ENCODE assay signal across 25 cellular contexts in the genomic region with DNA sequence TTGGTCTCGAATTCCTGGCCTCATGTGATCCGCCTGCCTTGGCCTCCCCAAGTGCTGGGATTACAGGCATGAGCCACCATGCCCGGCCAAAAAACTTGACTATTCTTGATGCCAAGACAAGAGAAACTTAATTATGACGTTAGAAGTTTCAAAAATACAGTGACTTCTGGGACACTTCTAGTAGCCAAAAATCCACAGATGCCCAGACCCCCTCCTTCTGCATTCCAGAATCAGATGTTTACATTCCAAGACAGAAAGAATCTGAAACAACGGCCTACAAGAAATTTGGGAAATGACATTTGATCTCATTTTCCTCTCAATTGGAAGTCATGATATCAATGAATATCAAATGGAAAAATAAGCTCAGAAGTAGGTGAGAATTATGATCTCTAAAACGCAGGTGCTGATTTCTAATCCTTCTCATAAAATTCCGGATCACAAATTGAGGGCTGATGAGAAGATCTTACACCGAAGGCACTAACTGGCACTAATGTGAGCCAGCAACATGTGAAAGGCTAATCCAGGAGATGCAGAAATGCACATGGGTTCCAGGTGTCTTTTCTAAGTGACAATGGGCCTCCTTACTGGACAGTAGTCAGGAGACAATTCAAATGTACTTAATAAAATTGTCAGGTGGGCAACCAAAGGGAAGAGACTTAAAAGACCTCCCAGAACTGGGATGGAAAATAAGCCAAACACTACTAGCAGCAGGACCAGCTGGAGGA. TPM values are rescaled to one million over a fixed set of nuclear protein-coding genes. Genes with fewer than 3 reads are reported as not detected.
DNase-seq lines count a peak whose midpoint lies in the region; ATAC-seq and TF ChIP-seq lines count a peak whose summit lies in the region.
"Had no signal": no experiment of that assay in that cellular context is flagged by ENCODE, and none has a peak within 500 bp of the region (broad histone marks: within the 10 kb centered on the region; RNA-seq: fewer than 3 reads in every experiment).

No MANE protein-coding gene starts in this region.

- TF ChIP-seq POLR2A in testis (IDR thresholded peaks at IDR 0.05) = no peak

- no peak overlapping the region for H3K27ac ChIP-seq in GM23248
- peak overlapping the region; percentile 17 for H3K27ac ChIP-seq in mesodermal cell (ENCODE audit: low read depth, low read length, severe bottlenecking)
- no peak overlapping the region for H3K27ac ChIP-seq in testis
- H3K27ac ChIP-seq: A549, KMS-11, uterus had no signal

- H3K36me3 ChIP-seq in GM23248 (ENCODE audit: low read depth) (no peaks in the 10 kb centered on the region), mesodermal cell (ENCODE audit: control insufficient read depth, insufficient read depth, low read length) (no peaks in the 10 kb centered on the region), testis (ENCODE audit: low read depth, missing control alignments) (no peaks in the 10 kb centered on the region)
- H3K36me3 ChIP-seq: uterus had no signal

- H3K4me3 Mint-ChIP-seq in central memory CD8-positive, alpha-beta T cell = no peak overlapping the region
- H3K4me3 Mint-ChIP-seq: CD14-positive monocyte had no signal

- no peaks in the 10 kb centered on the region for H3K79me2 ChIP-seq in GM23248 (ENCODE audit: insufficient read depth)

- H3K27me3 ChIP-seq in GM23248 (replicated peaks; ENCODE audit: insufficient read depth) (no peaks in the 10 kb centered on the region), testis (no peaks in the 10 kb centered on the region)
- H3K27me3 ChIP-seq: uterus had no signal

- H3K9me2 ChIP-seq in GM23248 (ENCODE audit: insufficient read depth) = no peaks in the 10 kb centered on the region

- intact Hi-C loops in testis (cut with DNase I; ENCODE audit: low total_unique reads) = no loop called here

- H3K27me3 Mint-ChIP-seq in central memory CD8-positive, alpha-beta T cell = no peaks in the 10 kb centered on the region

- H3K36me3 Mint-ChIP-seq in central memory CD8-positive, alpha-beta T cell (ENCODE audit: insufficient read depth) = peaks cover 52% of the 10 kb centered on the region

- in situ Hi-C loops in GM23248 (cut with MboI) = no loop called here

- H3K9me3 Mint-ChIP-seq in central memory CD8-positive, alpha-beta T cell = no peaks in the 10 kb centered on the region
- H3K9me3 Mint-ChIP-seq: CD14-positive monocyte had no signal

- H3K9ac ChIP-seq in GM23248 = no peak overlapping the region
- H3K9ac ChIP-seq: KMS-11 had no signal

- no peak overlapping the region for H3K4me3 ChIP-seq in GM23248
- no peak overlapping the region for H3K4me3 ChIP-seq in mesodermal cell (ENCODE audit: extremely low read depth, insufficient read depth, low read length, poor library complexity, severe bottlenecking)
- H3K4me3 ChIP-seq in testis = no peak overlapping the region
- H3K4me3 ChIP-seq: A549, uterus had no signal

- no peaks in the 10 kb centered on the region for H4K20me1 ChIP-seq in GM23248 (ENCODE audit: insufficient read depth)

- peak overlapping the region; percentile 80 for H3K27ac Mint-ChIP-seq in central memory CD8-positive, alpha-beta T cell (ENCODE audit: low read depth)
- H3K27ac Mint-ChIP-seq: CD14-positive monocyte, progenitor cell of endocrine pancreas had no signal

- peaks cover 18% of the 10 kb centered on the region for H3K4me1 ChIP-seq in GM23248 (ENCODE audit: insufficient read depth)
- peaks cover 16% of the 10 kb centered on the region for H3K4me1 ChIP-seq in mesodermal cell (ENCODE audit: control insufficient read depth, insufficient read depth, low read length, poor library complexity, severe bottlenecking)
- peaks cover 3% of the 10 kb centered on the region for H3K4me1 ChIP-seq in testis
- H3K4me1 ChIP-seq: uterus had no signal

- H3K4me2 ChIP-seq in GM23248 (ENCODE audit: unreplicated experiment) = peak overlapping the region; percentile 24
- H3K4me2 ChIP-seq: A549, KMS-11 had no signal

- peak overlapping the region; percentile 26; the same call in 1 of the 2 replicates for H2AFZ ChIP-seq in GM23248

- TF ChIP-seq CTCF in testis (IDR thresholded peaks at IDR 0.05) = no peak

- H3K9me3 ChIP-seq in GM23248 (ENCODE audit: low read depth) = no peaks in the 10 kb centered on the region
- no peaks in the 10 kb centered on the region for H3K9me3 ChIP-seq in mesodermal cell (ENCODE audit: control insufficient read depth, low read length)
- H3K9me3 ChIP-seq in testis = no peaks in the 10 kb centered on the region
- H3K9me3 ChIP-seq: A549, uterus had no signal

- H3K4me1 Mint-ChIP-seq in central memory CD8-positive, alpha-beta T cell = peaks cover 49% of the 10 kb centered on the region

- no peak for ATAC-seq in central memory CD8-positive, alpha-beta T cell (replicated peaks; ENCODE audit: extremely low read depth, poor library complexity, severe bottlenecking)
- ATAC-seq in GM18907 (IDR thresholded peaks at IDR 0.05; ENCODE audit: unreplicated experiment) = no peak
- ATAC-seq: A549 had no signal

- 58 to 62% methylated on average over 8 of the region's 8 CpGs for WGBS in GM23248 (ENCODE audit: low coverage in 1 of 2, low lambda C conversion rate in 2 of 2, missing lambda C conversion rate in 2 of 2), 2 experiments
- 91 to 94% methylated on average over 7 of the region's 8 CpGs for WGBS in mesodermal cell (ENCODE audit: insufficient coverage in 2 of 2), 2 experiments
- WGBS in testis, 2 donors = 88 to 89% methylated on average over 8 of the region's 8 CpGs

- peak; percentile 72 for DNase-seq in AG08395 (ENCODE audit: low spot score)
- peak; percentile 10 for DNase-seq in GM23248
- DNase-seq in central memory CD8-positive, alpha-beta T cell (ENCODE audit: low spot score in 2 of 2) = no peak
- no peak for DNase-seq in Kasumi-1 (lab: John Stamatoyannopoulos, UW)
- no peak for DNase-seq in HPDE6-E6E7 (ENCODE audit: extremely low spot score)
- DNase-seq in testis = no peak
- DNase-seq: activated CD4-positive, alpha-beta T cell treated with anti-CD3 and anti-CD28 coated beads, Interleukin-2, amount 50 U/mL, for 1 hour; effector memory CD4-positive, alpha-beta T cell; hypothalamus; mammary epithelial cell; NCI-H2171 treated with DMSO at 0.1 percent for 48 hours; NCI-H69; OCI-M1; SIG-M5; small intestine; stimulated activated CD4-positive, alpha-beta T cell treated with anti-CD3 and anti-CD28 coated beads, Interleukin-2, amount 100 ng/mL, for 48 hours; substantia nigra; T-helper 1 cell; uterus had no signal

- no peaks in the 10 kb centered on the region for H3F3A ChIP-seq in GM23248 (ENCODE audit: insufficient read depth)

RNA-seq across cellular contexts. Expression of a gene that starts 5.5 kb away (rescaled TPM):
- total RNA-seq in GM23248 (2014; rRNA removed; shearing (Covaris generic)) = 12.1 and 16.8 TPM in 2 replicates
- 18.0 and 18.1 TPM in 2 replicates for polyA plus RNA-seq in GM23248 (2016; fragmentation: Nextera tagmentation; extraction: Ambion mirVana)
- polyA plus RNA-seq in mesodermal cell (2013, experiment 1 of 2) = 6.9 TPM
- 7.6 TPM for polyA plus RNA-seq in mesodermal cell (2013, experiment 2 of 2)
- total RNA-seq in testis = 10 to 100 TPM in 1 of 2 donors, 1 to 10 TPM in 1; 7.4 to 10.8 TPM
- polyA plus RNA-seq in testis (ENCODE audit: insufficient read depth, low read depth, low replicate concordance) = 8.3 TPM

RNA-seq across cellular contexts. Expression of a gene that starts 19.8 kb away (rescaled TPM):
- 122 and 125 TPM in 2 replicates for total RNA-seq in GM23248 (2014; rRNA removed; shearing (Covaris generic))
- polyA plus RNA-seq in GM23248 (2016; fragmentation: Nextera tagmentation; extraction: Ambion mirVana) (69.2 and 69.9 TPM in 2 replicates), testis (ENCODE audit: insufficient read depth, low read depth, low replicate concordance) (66.3 TPM)
- polyA plus RNA-seq in mesodermal cell (2013, experiment 1 of 2) = 183 TPM
- 218 TPM for polyA plus RNA-seq in mesodermal cell (2013, experiment 2 of 2)
- total RNA-seq in testis = 10 to 100 TPM; 57.7 to 98.6 TPM

RNA-seq across cellular contexts. Expression of a gene that starts 43.2 kb away (rescaled TPM):
- 22.4 and 24.4 TPM in 2 replicates for total RNA-seq in GM23248 (2014; rRNA removed; shearing (Covaris generic))
- 21.3 and 22.7 TPM in 2 replicates for polyA plus RNA-seq in GM23248 (2016; fragmentation: Nextera tagmentation; extraction: Ambion mirVana)
- 20.5 TPM for polyA plus RNA-seq in mesodermal cell (2013, experiment 1 of 2)
- polyA plus RNA-seq in mesodermal cell (2013, experiment 2 of 2) = 17.0 TPM
- 100 to 1,000 TPM; 122 to 137 TPM for total RNA-seq in testis
- 94.7 TPM for polyA plus RNA-seq in testis (ENCODE audit: insufficient read depth, low read depth, low replicate concordance)

Comparison
In these comparisons a context has a peak if more than half of its experiments do, and no peak if none do; other contexts are left out.
1. DNase-seq: peak in AG08395 (single experiment) and GM23248 (single experiment); none in central memory CD8-positive, alpha-beta T cell (0 of 2), Kasumi-1 (0 of 2), HPDE6-E6E7 (single experiment) and testis (single experiment).